Comparison of ENCODE assay signal across 1 cellular context in genomic region chr5:96066386-96066719, GRCh38.
TF ChIP-seq lines count a peak whose summit lies in the region.

No MANE protein-coding gene starts in this region.

TF ChIP-seq in SK-N-SH, 30 proteins besides CTCF, POLR2A, EP300 and RAD21 (continued from another document):
- TF ChIP-seq ZBTB33 (IDR thresholded peaks at IDR 0.05; ENCODE audit: borderline replicate concordance, low read depth) = no peak
- no peak for TF ChIP-seq FOXJ3 (CRISPR knock-in tag; IDR thresholded peaks at IDR 0.05)
- no peak for TF ChIP-seq IRF3 (IDR thresholded peaks at IDR 0.05; ENCODE audit: low read depth, low read length)
- TF ChIP-seq REST (IDR thresholded peaks at IDR 0.05; ENCODE audit: low read depth, low read length) = no peak
- TF ChIP-seq EZH2phosphoT487 (IDR thresholded peaks at IDR 0.05; ENCODE audit: borderline replicate concordance, low read depth) = no peak
- TF ChIP-seq TAF1 (IDR thresholded peaks at IDR 0.05; ENCODE audit: borderline replicate concordance, low read depth, low read length) = no peak
- no peak for TF ChIP-seq NFIC (IDR thresholded peaks at IDR 0.05; ENCODE audit: borderline replicate concordance)
- TF ChIP-seq JUND (IDR thresholded peaks at IDR 0.05) = no peak
- no peak for TF ChIP-seq SMC3 (IDR thresholded peaks at IDR 0.05; ENCODE audit: low read depth, low read length)
